In genomic region chr7:108643136-108643535, GRCh38 we compare ENCODE assay signal across 24 cellular contexts.
"Had no signal": no experiment of that assay in that cellular context is flagged by ENCODE, and none has a peak within 500 bp of the region (broad histone marks: within the 10 kb centered on the region; RNA-seq: fewer than 3 reads in every experiment).

No MANE protein-coding gene starts in this region.

- ATAC-seq: activated T-cell treated with anti-CD3 and anti-CD28 coated beads, Interleukin-2, amount 50 U/mL, for 72 hours; T-helper 17 cell had no signal

- H3K36me3 ChIP-seq: brain microvascular endothelial cell, cardiac muscle cell had no signal

- H3K27me3 Mint-ChIP-seq: activated CD4-positive, alpha-beta T cell treated with anti-CD3 and anti-CD28 coated beads, Interleukin-2, amount 10 ng/mL, durations not matched to agents 24 days and 14 days had no signal

- H3K36me3 Mint-ChIP-seq: activated CD4-positive, alpha-beta memory T cell treated with anti-CD3 and anti-CD28 coated beads for 36 hours; activated naive CD4-positive, alpha-beta T cell treated with anti-CD3 and anti-CD28 coated beads, Interleukin-2, amount 10 ng/mL, durations not matched to agents 7 days and 5 days; activated naive CD8-positive, alpha-beta T cell treated with anti-CD3 and anti-CD28 coated beads for 36 hours had no signal

- H3K4me3 ChIP-seq: cardiac muscle cell had no signal

- H3K27me3 ChIP-seq: brain microvascular endothelial cell, cardiac muscle cell had no signal

- DNase-seq: activated B cell treated with CpG ODN at 0.5 μM for 24 hours; activated CD4-positive, alpha-beta memory T cell treated with anti-CD3 and anti-CD28 coated beads for 36 hours; activated CD4-positive, alpha-beta T cell treated with anti-CD3 and anti-CD28 coated beads for 1 hour; activated CD4-positive, alpha-beta T cell treated with anti-CD3 and anti-CD28 coated beads, Interleukin-2, amount 10 ng/mL, durations not matched to agents 24 days and 14 days; activated CD8-positive, alpha-beta memory T cell treated with anti-CD3 and anti-CD28 coated beads for 24 hours; activated gamma-delta T cell treated with Interleukin-2 at 50 U/mL for 16 hours; activated naive CD4-positive, alpha-beta T cell treated with anti-CD3 and anti-CD28 coated beads, Interleukin-2, amount 10 ng/mL, durations not matched to agents 7 days and 5 days; activated naive CD8-positive, alpha-beta T cell treated with anti-CD3 and anti-CD28 coated beads for 36 hours; activated T-cell treated with anti-CD3 and anti-CD28 coated beads, Interleukin-2, amount 50 U/mL, for 72 hours; brain microvascular endothelial cell; NCI-H1105 treated with DMSO at 0.1 percent for 48 hours; NCI-H1436 treated with DMSO at 0.1 percent for 48 hours; NCI-H187; NCI-H2081; NCI-H2171; NCI-H2227 treated with DMSO at 0.1 percent for 48 hours; NCI-H446 treated with DMSO at 0.1 percent for 48 hours; NCI-H524 treated with DMSO at 0.1 percent for 48 hours; NCI-H82; SIG-M5; T-helper 17 cell; T-helper 9 cell had no signal

- H3K9me3 Mint-ChIP-seq: activated B cell treated with CpG ODN at 0.5 μM for 24 hours; activated CD4-positive, alpha-beta memory T cell treated with anti-CD3 and anti-CD28 coated beads for 36 hours; activated CD4-positive, alpha-beta T cell treated with anti-CD3 and anti-CD28 coated beads, Interleukin-2, amount 10 ng/mL, durations not matched to agents 24 days and 14 days; activated naive CD4-positive, alpha-beta T cell treated with anti-CD3 and anti-CD28 coated beads, Interleukin-2, amount 10 ng/mL, durations not matched to agents 7 days and 5 days; activated naive CD8-positive, alpha-beta T cell treated with anti-CD3 and anti-CD28 coated beads for 36 hours; activated T-cell treated with anti-CD3 and anti-CD28 coated beads, Interleukin-2, amount 50 U/mL, for 72 hours; activated T-helper 2 cell treated with anti-CD3 and anti-CD28 coated beads, Interferon-gamma antibody, Interleukin-2, Interleukin-4, amounts not matched to agents 10 μg/mL and 5 μg/mL and 100 μg/mL, durations not matched to agents 14 hours and 24 hours and 36 hours had no signal

- H3K4me1 Mint-ChIP-seq: activated B cell treated with CpG ODN at 0.5 μM for 24 hours; activated CD4-positive, alpha-beta T cell treated with anti-CD3 and anti-CD28 coated beads, Interleukin-2, amount 10 ng/mL, durations not matched to agents 24 days and 14 days; activated naive CD4-positive, alpha-beta T cell treated with anti-CD3 and anti-CD28 coated beads, Interleukin-2, amount 10 ng/mL, durations not matched to agents 7 days and 5 days; activated naive CD8-positive, alpha-beta T cell treated with anti-CD3 and anti-CD28 coated beads for 36 hours; T-helper 17 cell had no signal

- H3K27ac Mint-ChIP-seq: activated B cell treated with CpG ODN at 0.5 μM for 24 hours; activated CD4-positive, alpha-beta memory T cell treated with anti-CD3 and anti-CD28 coated beads for 36 hours; activated CD4-positive, alpha-beta T cell treated with anti-CD3 and anti-CD28 coated beads, Interleukin-2, amount 10 ng/mL, durations not matched to agents 24 days and 14 days; activated naive CD4-positive, alpha-beta T cell treated with anti-CD3 and anti-CD28 coated beads, Interleukin-2, amount 10 ng/mL, durations not matched to agents 7 days and 5 days; activated naive CD8-positive, alpha-beta T cell treated with anti-CD3 and anti-CD28 coated beads for 36 hours; activated T-cell treated with anti-CD3 and anti-CD28 coated beads, Interleukin-2, amount 50 U/mL, for 72 hours; activated T-helper 2 cell treated with anti-CD3 and anti-CD28 coated beads, Interferon-gamma antibody, Interleukin-2, Interleukin-4, amounts not matched to agents 10 μg/mL and 5 μg/mL and 100 μg/mL, durations not matched to agents 14 hours and 24 hours and 36 hours; T-helper 17 cell had no signal

- H3K27ac ChIP-seq: brain microvascular endothelial cell, cardiac muscle cell had no signal

- H3K4me3 Mint-ChIP-seq: activated B cell treated with CpG ODN at 0.5 μM for 24 hours; activated CD4-positive, alpha-beta memory T cell treated with anti-CD3 and anti-CD28 coated beads for 36 hours; activated CD4-positive, alpha-beta T cell treated with anti-CD3 and anti-CD28 coated beads, Interleukin-2, amount 10 ng/mL, durations not matched to agents 24 days and 14 days; activated naive CD4-positive, alpha-beta T cell treated with anti-CD3 and anti-CD28 coated beads, Interleukin-2, amount 10 ng/mL, durations not matched to agents 7 days and 5 days; activated naive CD8-positive, alpha-beta T cell treated with anti-CD3 and anti-CD28 coated beads for 36 hours; activated T-cell treated with anti-CD3 and anti-CD28 coated beads, Interleukin-2, amount 50 U/mL, for 72 hours; T-helper 17 cell had no signal
